17 cellular contexts compared by ENCODE assay signal in the genomic region with DNA sequence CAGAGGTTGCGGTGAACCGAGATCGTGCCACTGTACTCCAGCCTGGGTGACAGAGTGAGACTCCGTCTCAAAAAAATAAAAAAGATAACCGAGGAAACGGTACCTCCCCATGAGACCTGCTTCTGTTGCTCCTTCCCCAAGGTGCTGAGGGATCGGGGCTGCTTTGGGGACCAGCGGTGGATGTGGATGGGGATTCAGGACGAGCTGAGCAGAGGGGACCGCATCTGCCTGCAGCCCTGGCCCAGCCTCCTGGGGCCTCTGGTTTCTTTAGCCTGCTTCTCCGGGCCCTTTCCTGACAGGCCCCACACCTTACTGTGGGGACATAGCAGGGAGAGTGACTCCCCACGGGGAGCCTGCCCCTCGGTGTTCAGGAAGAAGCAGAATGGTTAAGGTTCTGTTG. TPM values are rescaled to one million over a fixed set of nuclear protein-coding genes. Genes with fewer than 3 reads are reported as not detected.
DNase-seq lines count a peak whose midpoint lies in the region; ATAC-seq, FAIRE-seq and TF ChIP-seq lines count a peak whose summit lies in the region.
"Had no signal": no experiment of that assay in that cellular context is flagged by ENCODE, and none has a peak within 500 bp of the region (broad histone marks: within the 10 kb centered on the region; RNA-seq: fewer than 3 reads in every experiment).

No MANE protein-coding gene starts in this region.

- no peak for TF ChIP-seq RAD21 in HepG2 (CRISPR knock-in tag; IDR thresholded peaks at IDR 0.05)
- TF ChIP-seq RAD21 in GM12878 (IDR thresholded peaks at IDR 0.05; ENCODE audit: insufficient read depth, low read depth, low read length) = no peak

- BruUV-seq in HepG2 (replicated peaks; lab: Mats Ljungman, UMichigan) (no TSS peak), GM12878 (replicated peaks; lab: Mats Ljungman, UMichigan) (no TSS peak)

- H3K36me3 ChIP-seq in HepG2 (replicated peaks in 1 of 2; ENCODE audit: control insufficient read depth in 1 of 2, insufficient read depth in 2 of 2, low read length in 2 of 2) = peaks cover 16 to 35% of the 10 kb centered on the region in 2 experiments
- H3K36me3 ChIP-seq in right lobe of liver = peaks cover 0 to 31% (median 2%) of the 10 kb centered on the region in 4 donors
- peaks cover 4 to 12% of the 10 kb centered on the region in 2 experiments; a peak in 3 of 4 replicates for H3K36me3 ChIP-seq in GM12878 (ENCODE audit: control insufficient read depth in 2 of 2, insufficient read depth in 2 of 2, low read length in 1 of 2)

- DNase-seq in HepG2 (ENCODE audit: low spot score) (no peak), right lobe of liver (no peak), GM12878 (ENCODE audit: low read depth, low spot score) (no peak), NK-92 (lab: John Stamatoyannopoulos, UW; ENCODE audit: unreplicated experiment) (no peak), RKO (ENCODE audit: low spot score) (no peak)
- DNase-seq in stimulated activated effector memory CD8-positive, alpha-beta T cell treated with anti-CD3 and anti-CD28 coated beads, Interleukin-12 subunit alpha, Interleukin-12 subunit beta, amount 100 ng/mL, for 72 hours (ENCODE audit: low spot score in 2 of 2) = no peak
- DNase-seq in activated T-helper 1 cell treated with anti-CD3 and anti-CD28 coated beads, Interleukin-12 subunit alpha, Interleukin-12 subunit beta, Interleukin-2, Interleukin-4 antibody, amounts not matched to agents 30 ng/mL and 10 ng/mL and 1 ng/mL, durations not matched to agents 14 hours and 24 hours and 36 hours (ENCODE audit: low spot score) = no peak
- DNase-seq: 8988T; AML-193; CD8-positive, alpha-beta memory T cell; DMS 273 treated with DMSO at 0.1 percent for 48 hours; KBM-7 had no signal

- 96% methylated on average over 10 of the region's 13 CpGs for WGBS in HepG2 (ENCODE audit: low lambda C conversion rate)
- 94% methylated on average over 8 of the region's 13 CpGs for WGBS in right lobe of liver (ENCODE audit: insufficient coverage, low coverage, low lambda C conversion rate, missing lambda C conversion rate)
- WGBS in GM12878 (ENCODE audit: insufficient coverage, insufficient replicate concordance, low lambda C conversion rate, missing lambda C conversion rate) = 90% methylated on average over 13 of the region's 13 CpGs

- SMC1A ChIA-PET in GM12878 (lab: Charles Lee; ENCODE audit: uncharacterized antibody, unreplicated experiment) = no interaction called here

- H3K9me3 ChIP-seq in HepG2 (ENCODE audit: low read length) (no peaks in the 10 kb centered on the region), right lobe of liver (no peaks in the 10 kb centered on the region), GM12878 (replicated peaks; ENCODE audit: control insufficient read depth, insufficient read depth, low read length) (no peaks in the 10 kb centered on the region)
- H3K9me3 ChIP-seq: BLaER1, HAP-1 had no signal

- CTCF ChIA-PET in HepG2 (lab: Yijun Ruan, JAX; ENCODE audit: low intra/inter-chr PET ratio, low total read pairs) (no interaction called here), GM12878 (lab: Yijun Ruan, JAX) (interaction anchor here (1.0 kb wide), 1 partner anchor 12 kb away, joined by 3 read pairs; no protein-coding TSS in a partner anchor)

- no peak for TF ChIP-seq POLR2A in HepG2 (IDR thresholded peaks at IDR 0.05; ENCODE audit: insufficient read depth in 1 of 2, low read depth in 2 of 2, low read length in 2 of 2)
- TF ChIP-seq POLR2A in right lobe of liver (IDR thresholded peaks at IDR 0.05) = no peak
- TF ChIP-seq POLR2A in GM12878 (IDR thresholded peaks at IDR 0.05; ENCODE audit: low read depth, low read length) = peak; percentile 53; the same call in 1 of the 2 replicates

- no peaks in the 10 kb centered on the region for H3K9me3 Mint-ChIP-seq in stimulated activated effector memory CD8-positive, alpha-beta T cell treated with anti-CD3 and anti-CD28 coated beads, Interleukin-12 subunit alpha, Interleukin-12 subunit beta, amount 100 ng/mL, for 72 hours
- H3K9me3 Mint-ChIP-seq in activated T-helper 1 cell treated with anti-CD3 and anti-CD28 coated beads, Interleukin-12 subunit alpha, Interleukin-12 subunit beta, Interleukin-2, Interleukin-4 antibody, amounts not matched to agents 30 ng/mL and 10 ng/mL and 1 ng/mL, durations not matched to agents 14 hours and 24 hours and 36 hours = no peaks in the 10 kb centered on the region
- H3K9me3 Mint-ChIP-seq: CD8-positive, alpha-beta memory T cell had no signal

- H3K4me2 ChIP-seq in HepG2 (ENCODE audit: low read depth, low read length) = no peak overlapping the region
- no peak overlapping the region for H3K4me2 ChIP-seq in GM12878 (ENCODE audit: control insufficient read depth, insufficient read depth)
- H3K4me2 ChIP-seq: BLaER1 had no signal

- RAD21 ChIA-PET in GM12878 (lab: Charles Lee; ENCODE audit: unreplicated experiment) = no interaction called here

- no peaks in the 10 kb centered on the region for H3K27me3 Mint-ChIP-seq in activated T-helper 1 cell treated with anti-CD3 and anti-CD28 coated beads, Interleukin-12 subunit alpha, Interleukin-12 subunit beta, Interleukin-2, Interleukin-4 antibody, amounts not matched to agents 30 ng/mL and 10 ng/mL and 1 ng/mL, durations not matched to agents 14 hours and 24 hours and 36 hours (ENCODE audit: insufficient read depth)

- H3K4me3 ChIP-seq in HepG2 (replicated peaks in 1 of 3; ENCODE audit: insufficient read depth in 1 of 3, low read depth in 2 of 3, low read length in 3 of 3) (no peak overlapping the region), right lobe of liver (no peak overlapping the region), GM12878 (no peak overlapping the region)
- H3K4me3 ChIP-seq: BLaER1, HAP-1 had no signal

- H3K36me3 Mint-ChIP-seq in stimulated activated effector memory CD8-positive, alpha-beta T cell treated with anti-CD3 and anti-CD28 coated beads, Interleukin-12 subunit alpha, Interleukin-12 subunit beta, amount 100 ng/mL, for 72 hours = peaks cover 36% of the 10 kb centered on the region
- no peaks in the 10 kb centered on the region for H3K36me3 Mint-ChIP-seq in activated T-helper 1 cell treated with anti-CD3 and anti-CD28 coated beads, Interleukin-12 subunit alpha, Interleukin-12 subunit beta, Interleukin-2, Interleukin-4 antibody, amounts not matched to agents 30 ng/mL and 10 ng/mL and 1 ng/mL, durations not matched to agents 14 hours and 24 hours and 36 hours (ENCODE audit: low read depth)

- H3K27me3 ChIP-seq in HepG2 (ENCODE audit: control insufficient read depth in 1 of 2, insufficient read depth in 2 of 2, low read length in 2 of 2) (no peaks in the 10 kb centered on the region), right lobe of liver (no peaks in the 10 kb centered on the region), GM12878 (replicated peaks in 1 of 2; ENCODE audit: control insufficient read depth in 2 of 2, insufficient read depth in 2 of 2, low read length in 1 of 2) (no peaks in the 10 kb centered on the region)
- H3K27me3 ChIP-seq: BLaER1 had no signal

- POLR2A ChIA-PET in HepG2 (lab: Yijun Ruan, JAX) = interaction anchor here (1.4 kb wide), 1 partner anchor 17 kb away, joined by 4 read pairs; a partner anchor contains a TSS
- POLR2A ChIA-PET in GM12878 (lab: Charles Lee) = no interaction called here

- H3K79me2 ChIP-seq in HepG2 (ENCODE audit: insufficient read depth, low read length) = no peaks in the 10 kb centered on the region
- H3K79me2 ChIP-seq in GM12878 (ENCODE audit: control insufficient read depth, insufficient read depth, low read length) = no peaks in the 10 kb centered on the region

- no peak for ATAC-seq in HepG2
- ATAC-seq in right lobe of liver = no peak
- ATAC-seq in GM12878 = no peak
- ATAC-seq in stimulated activated effector memory CD8-positive, alpha-beta T cell treated with anti-CD3 and anti-CD28 coated beads, Interleukin-12 subunit alpha, Interleukin-12 subunit beta, amount 100 ng/mL, for 72 hours = no peak

- H3K4me3 Mint-ChIP-seq in stimulated activated effector memory CD8-positive, alpha-beta T cell treated with anti-CD3 and anti-CD28 coated beads, Interleukin-12 subunit alpha, Interleukin-12 subunit beta, amount 100 ng/mL, for 72 hours = no peak overlapping the region
- H3K4me3 Mint-ChIP-seq in activated T-helper 1 cell treated with anti-CD3 and anti-CD28 coated beads, Interleukin-12 subunit alpha, Interleukin-12 subunit beta, Interleukin-2, Interleukin-4 antibody, amounts not matched to agents 30 ng/mL and 10 ng/mL and 1 ng/mL, durations not matched to agents 14 hours and 24 hours and 36 hours = no peak overlapping the region
- H3K4me3 Mint-ChIP-seq: CD8-positive, alpha-beta memory T cell had no signal

- no peaks in the 10 kb centered on the region for H3K4me1 Mint-ChIP-seq in stimulated activated effector memory CD8-positive, alpha-beta T cell treated with anti-CD3 and anti-CD28 coated beads, Interleukin-12 subunit alpha, Interleukin-12 subunit beta, amount 100 ng/mL, for 72 hours
- no peaks in the 10 kb centered on the region for H3K4me1 Mint-ChIP-seq in activated T-helper 1 cell treated with anti-CD3 and anti-CD28 coated beads, Interleukin-12 subunit alpha, Interleukin-12 subunit beta, Interleukin-2, Interleukin-4 antibody, amounts not matched to agents 30 ng/mL and 10 ng/mL and 1 ng/mL, durations not matched to agents 14 hours and 24 hours and 36 hours (ENCODE audit: low read depth)

- FAIRE-seq in HepG2 (lab: Jason Lieb, UNC) (no peak), GM12878 (lab: Jason Lieb, UNC) (no peak)
- FAIRE-seq: GM18507, H1 had no signal

- H3K9ac ChIP-seq in HepG2 (ENCODE audit: insufficient read depth, low read depth, low read length) (no peak overlapping the region), GM12878 (ENCODE audit: control insufficient read depth, insufficient read depth, low read length) (no peak overlapping the region)
- H3K9ac ChIP-seq: BLaER1 had no signal

- H3K4me1 ChIP-seq in HepG2 (ENCODE audit: insufficient read depth, low read length) = no peaks in the 10 kb centered on the region
- no peaks in the 10 kb centered on the region for H3K4me1 ChIP-seq in right lobe of liver
- H3K4me1 ChIP-seq in GM12878 (ENCODE audit: control insufficient read depth, insufficient read depth, low read length) = no peaks in the 10 kb centered on the region
- H3K4me1 ChIP-seq: HAP-1 had no signal

- no peak overlapping the region for H3K27ac ChIP-seq in HepG2 (ENCODE audit: extremely low read length, insufficient read depth, low read length)
- H3K27ac ChIP-seq in right lobe of liver = no peak overlapping the region
- H3K27ac ChIP-seq in GM12878 (ENCODE audit: control insufficient read depth, insufficient read depth) = no peak overlapping the region
- H3K27ac ChIP-seq: BLaER1, HL-60 had no signal

- H2AFZ ChIP-seq in HepG2 (ENCODE audit: low read length) = no peak overlapping the region
- H2AFZ ChIP-seq in GM12878 (ENCODE audit: control insufficient read depth, low read depth, low read length) = no peak overlapping the region

- TF ChIP-seq CTCF in HepG2 (CRISPR knock-in tag; IDR thresholded peaks at IDR 0.05) (no peak), right lobe of liver (IDR thresholded peaks at IDR 0.05) (no peak), GM12878 (IDR thresholded peaks at IDR 0.05 in 2 of 3, conservative IDR thresholded peaks at IDR 0.05 in 1 of 3; ENCODE audit: control insufficient read depth in 2 of 3, extremely low read depth in 1 of 3, insufficient read depth in 1 of 3, low read depth in 3 of 3, low read length in 3 of 3) (no peak)

- in situ Hi-C loops in HepG2 (cut with HindIII; ENCODE audit: extremely low pct_ligation_motif_present, low pct_unique_long_range_greater_than_20kb) (no loop called here), GM12878 (cut with MboI) (no loop called here)

- TF ChIP-seq EP300 in HepG2 (IDR thresholded peaks at IDR 0.05; ENCODE audit: low read depth in 2 of 2, low read length in 2 of 2) = no peak
- no peak for TF ChIP-seq EP300 in HepG2 (CRISPR knock-in tag; IDR thresholded peaks at IDR 0.05; ENCODE audit: borderline replicate concordance)
- no peak for TF ChIP-seq EP300 in GM12878 (IDR thresholded peaks at IDR 0.05; ENCODE audit: borderline replicate concordance in 1 of 2, control insufficient read depth in 1 of 2, low read depth in 2 of 2, low read length in 2 of 2)

- intact Hi-C loops in HepG2 (cut with micrococcal nuclease; ENCODE audit: unreplicated experiment) (no loop called here), right lobe of liver (cut with DNase I) (no loop called here), GM12878 (cut with micrococcal nuclease; ENCODE audit: unreplicated experiment) (no loop called here)
- intact Hi-C loops in activated T-helper 1 cell treated with anti-CD3 and anti-CD28 coated beads, Interleukin-12 subunit alpha, Interleukin-12 subunit beta, Interleukin-2, Interleukin-4 antibody, amounts not matched to agents 30 ng/mL and 10 ng/mL and 1 ng/mL, durations not matched to agents 14 hours and 24 hours and 36 hours (cut with micrococcal nuclease) = no loop called here

- peak overlapping the region; percentile 4 for H3K27ac Mint-ChIP-seq in stimulated activated effector memory CD8-positive, alpha-beta T cell treated with anti-CD3 and anti-CD28 coated beads, Interleukin-12 subunit alpha, Interleukin-12 subunit beta, amount 100 ng/mL, for 72 hours
- no peak overlapping the region for H3K27ac Mint-ChIP-seq in activated T-helper 1 cell treated with anti-CD3 and anti-CD28 coated beads, Interleukin-12 subunit alpha, Interleukin-12 subunit beta, Interleukin-2, Interleukin-4 antibody, amounts not matched to agents 30 ng/mL and 10 ng/mL and 1 ng/mL, durations not matched to agents 14 hours and 24 hours and 36 hours

- H4K20me1 ChIP-seq in HepG2 (ENCODE audit: insufficient read depth, low read length) (no peaks in the 10 kb centered on the region), GM12878 (ENCODE audit: control insufficient read depth, insufficient read depth) (no peaks in the 10 kb centered on the region)

RNA-seq across cellular contexts. Expression of a gene that starts 17.1 kb away (rescaled TPM):
- total RNA-seq in HepG2 (2016; rRNA removed; fragmentation: Illumina TruSeq; extraction: Trizol) (8.5 and 18.9 TPM in 2 replicates), right lobe of liver (10 to 100 TPM in 3 of 6 experiments, 1 to 10 TPM in 3; 8.4 to 20.6 (median 11.2) TPM), GM12878 (2014; rRNA removed) (15.3 and 19.7 TPM in 2 replicates), GM12878 (2014; rRNA removed; fragmentation: Illumina TruSeq; extraction: Trizol) (7.8 and 8.2 TPM in 2 replicates), GM12878 (2021) (15.3 and 15.5 TPM in 2 replicates)
- 4.6 and 5.7 TPM in 2 replicates for total RNA-seq in HepG2 (2016; cell fraction: cytosol; rRNA removed; fragmentation: Illumina TruSeq; extraction: Trizol; ENCODE audit: low read depth)
- 9.7 and 20.6 TPM in 2 replicates for total RNA-seq in HepG2 (2016; cell fraction: insoluble cytoplasmic fraction; rRNA removed; fragmentation: Illumina TruSeq; extraction: Trizol)
- 8.2 and 8.3 TPM in 2 replicates for total RNA-seq in HepG2 (2016; cell fraction: membrane; rRNA removed; fragmentation: Illumina TruSeq; extraction: Trizol)
- 17.2 and 20.6 TPM in 2 replicates for total RNA-seq in HepG2 (2016; cell fraction: nucleus; rRNA removed; fragmentation: Illumina TruSeq; extraction: Trizol)
- polyA plus RNA-seq in HepG2 (2011; rRNA removed) (15.4 and 24.4 TPM in 2 replicates), GM12878 (2011; rRNA removed) (4.0 and 8.2 TPM in 2 replicates), GM12878 (2014; fragmentation: Illumina TruSeq; extraction: Trizol) (3.4 and 7.3 TPM in 2 replicates), GM12878 (2014; fragmentation: Nextera tagmentation; extraction: Ambion mirVana) (1 to 10 TPM in 1 of 2 experiments, under 1 TPM in 1; 0.58 to 1.8 TPM), GM12878 (2014; rRNA removed) (21.4 and 22.0 TPM in 2 replicates), GM12878 (2016; fragmentation: Nextera tagmentation; extraction: Ambion mirVana) (10 to 100 TPM; 12.1 to 12.8 TPM)
- 15.0 and 19.6 TPM in 2 replicates for polyA plus RNA-seq in HepG2 (2011; cell fraction: cytosol; rRNA removed)
- polyA plus RNA-seq in HepG2 (2011; cell fraction: nucleus; rRNA removed) = 21.9 and 23.2 TPM in 2 replicates
- 8.6 and 10.0 TPM in 2 replicates for polyA plus RNA-seq in HepG2 (2012)
- 4.3 and 5.7 TPM in 2 replicates for polyA plus RNA-seq in HepG2 (2016; cell fraction: cytosol; fragmentation: Illumina TruSeq; extraction: Trizol; ENCODE audit: low read depth)
- 8.0 and 11.5 TPM in 2 replicates for polyA plus RNA-seq in HepG2 (2016; cell fraction: insoluble cytoplasmic fraction; fragmentation: Illumina TruSeq; extraction: Trizol; ENCODE audit: low read depth)
- polyA plus RNA-seq in HepG2 (2016; cell fraction: membrane; fragmentation: Illumina TruSeq; extraction: Trizol; ENCODE audit: low read depth) = 6.1 and 8.5 TPM in 2 replicates
- polyA plus RNA-seq in HepG2 (2016; cell fraction: nucleus; fragmentation: Illumina TruSeq; extraction: Trizol; ENCODE audit: insufficient read depth, low read depth) = 41.6 and 41.9 TPM in 2 replicates
- polyA minus RNA-seq in HepG2 (2011; rRNA and poly(A)+ RNA removed; ENCODE audit: low replicate concordance) = 17.2 and 31.0 TPM in 2 replicates
- polyA minus RNA-seq in HepG2 (2011; cell fraction: cytosol; rRNA and poly(A)+ RNA removed) = 7.4 and 8.9 TPM in 2 replicates
- polyA minus RNA-seq in HepG2 (2011; cell fraction: nucleus; rRNA and poly(A)+ RNA removed) = 9.9 and 11.1 TPM in 2 replicates
- 17.7 and 21.0 TPM in 2 replicates for total RNA-seq in GM12878 (2013; cell fraction: nucleolus; rRNA removed)
- polyA plus RNA-seq in GM12878 (2011; ENCODE audit: low read depth) = 2.2 TPM
- 13.8 and 19.2 TPM in 2 replicates for polyA plus RNA-seq in GM12878 (2011; cell fraction: cytosol; rRNA removed)
- 12.3 and 14.7 TPM in 2 replicates for polyA plus RNA-seq in GM12878 (2011; cell fraction: nucleus; rRNA removed)
- 7.1 and 8.7 TPM in 2 replicates for polyA plus RNA-seq in GM12878 (2012)
- 6.9 and 11.3 TPM in 2 replicates for polyA minus RNA-seq in GM12878 (2011; rRNA and poly(A)+ RNA removed)
- polyA minus RNA-seq in GM12878 (2011; cell fraction: cytosol; rRNA and poly(A)+ RNA removed) = 2.8 and 3.6 TPM in 2 replicates
- 6.5 and 12.4 TPM in 2 replicates for polyA minus RNA-seq in GM12878 (2011; cell fraction: nucleus; rRNA and poly(A)+ RNA removed)
- 9.9 and 12.0 TPM in 2 replicates for total RNA-seq in activated T-helper 1 cell treated with anti-CD3 and anti-CD28 coated beads, Interleukin-12 subunit alpha, Interleukin-12 subunit beta, Interleukin-2, Interleukin-4 antibody, amounts not matched to agents 30 ng/mL and 10 ng/mL and 1 ng/mL, durations not matched to agents 14 hours and 24 hours and 36 hours

RNA-seq across cellular contexts. Expression of a gene that starts 17.2 kb away (rescaled TPM):
- total RNA-seq in HepG2 (2016; rRNA removed; fragmentation: Illumina TruSeq; extraction: Trizol) = 75.6 and 91.8 TPM in 2 replicates
- 27.2 and 29.3 TPM in 2 replicates for total RNA-seq in HepG2 (2016; cell fraction: cytosol; rRNA removed; fragmentation: Illumina TruSeq; extraction: Trizol; ENCODE audit: low read depth)
- total RNA-seq in HepG2 (2016; cell fraction: insoluble cytoplasmic fraction; rRNA removed; fragmentation: Illumina TruSeq; extraction: Trizol) = 75.1 and 91.3 TPM in 2 replicates
- total RNA-seq in HepG2 (2016; cell fraction: membrane; rRNA removed; fragmentation: Illumina TruSeq; extraction: Trizol) = 38.5 and 45.3 TPM in 2 replicates
- 31.9 and 40.6 TPM in 2 replicates for total RNA-seq in HepG2 (2016; cell fraction: nucleus; rRNA removed; fragmentation: Illumina TruSeq; extraction: Trizol)
- 40.8 and 45.2 TPM in 2 replicates for polyA plus RNA-seq in HepG2 (2011; rRNA removed)
- polyA plus RNA-seq in HepG2 (2011; cell fraction: cytosol; rRNA removed) = 42.0 and 59.5 TPM in 2 replicates
- 20.7 and 23.1 TPM in 2 replicates for polyA plus RNA-seq in HepG2 (2011; cell fraction: nucleus; rRNA removed)
- 23.2 and 37.3 TPM in 2 replicates for polyA plus RNA-seq in HepG2 (2012)
- 30.5 and 33.1 TPM in 2 replicates for polyA plus RNA-seq in HepG2 (2016; cell fraction: cytosol; fragmentation: Illumina TruSeq; extraction: Trizol; ENCODE audit: low read depth)
- 96.1 and 104 TPM in 2 replicates for polyA plus RNA-seq in HepG2 (2016; cell fraction: insoluble cytoplasmic fraction; fragmentation: Illumina TruSeq; extraction: Trizol; ENCODE audit: low read depth)
- polyA plus RNA-seq in HepG2 (2016; cell fraction: membrane; fragmentation: Illumina TruSeq; extraction: Trizol; ENCODE audit: low read depth) = 33.3 and 38.2 TPM in 2 replicates
- polyA plus RNA-seq in HepG2 (2016; cell fraction: nucleus; fragmentation: Illumina TruSeq; extraction: Trizol; ENCODE audit: insufficient read depth, low read depth) = 46.3 and 53.6 TPM in 2 replicates
- polyA minus RNA-seq in HepG2 (2011; rRNA and poly(A)+ RNA removed; ENCODE audit: low replicate concordance) = 57.1 and 74.2 TPM in 2 replicates
- 23.5 and 26.5 TPM in 2 replicates for polyA minus RNA-seq in HepG2 (2011; cell fraction: cytosol; rRNA and poly(A)+ RNA removed)
- 13.2 and 15.2 TPM in 2 replicates for polyA minus RNA-seq in HepG2 (2011; cell fraction: nucleus; rRNA and poly(A)+ RNA removed)
- 10 to 100 TPM; 41.4 to 85.1 (median 51.2) TPM for total RNA-seq in right lobe of liver
- total RNA-seq in GM12878 (2013; cell fraction: nucleolus; rRNA removed) = 18.7 and 23.4 TPM in 2 replicates
- 56.2 and 62.2 TPM in 2 replicates for total RNA-seq in GM12878 (2014; rRNA removed)
- total RNA-seq in GM12878 (2014; rRNA removed; fragmentation: Illumina TruSeq; extraction: Trizol) = 34.8 and 38.1 TPM in 2 replicates
- 58.0 and 61.2 TPM in 2 replicates for total RNA-seq in GM12878 (2021)
- polyA plus RNA-seq in GM12878 (2011; ENCODE audit: low read depth) = 16.0 TPM
- polyA plus RNA-seq in GM12878 (2011; rRNA removed) = 25.2 and 37.3 TPM in 2 replicates
- polyA plus RNA-seq in GM12878 (2011; cell fraction: cytosol; rRNA removed) = 55.9 and 62.9 TPM in 2 replicates
- 31.0 and 31.3 TPM in 2 replicates for polyA plus RNA-seq in GM12878 (2011; cell fraction: nucleus; rRNA removed)
- 27.4 and 42.6 TPM in 2 replicates for polyA plus RNA-seq in GM12878 (2012)
- 12.1 and 27.8 TPM in 2 replicates for polyA plus RNA-seq in GM12878 (2014; fragmentation: Illumina TruSeq; extraction: Trizol)
- polyA plus RNA-seq in GM12878 (2014; fragmentation: Nextera tagmentation; extraction: Ambion mirVana) = 1 to 10 TPM; 1.3 to 9.8 TPM
- 68.7 and 70.2 TPM in 2 replicates for polyA plus RNA-seq in GM12878 (2014; rRNA removed)
- polyA plus RNA-seq in GM12878 (2016; fragmentation: Nextera tagmentation; extraction: Ambion mirVana) = 100 to 1,000 TPM; 104 to 114 TPM
- 14.8 and 28.4 TPM in 2 replicates for polyA minus RNA-seq in GM12878 (2011; rRNA and poly(A)+ RNA removed)
- 12.7 and 13.4 TPM in 2 replicates for polyA minus RNA-seq in GM12878 (2011; cell fraction: cytosol; rRNA and poly(A)+ RNA removed)
- 7.3 and 11.5 TPM in 2 replicates for polyA minus RNA-seq in GM12878 (2011; cell fraction: nucleus; rRNA and poly(A)+ RNA removed)
- total RNA-seq in activated T-helper 1 cell treated with anti-CD3 and anti-CD28 coated beads, Interleukin-12 subunit alpha, Interleukin-12 subunit beta, Interleukin-2, Interleukin-4 antibody, amounts not matched to agents 30 ng/mL and 10 ng/mL and 1 ng/mL, durations not matched to agents 14 hours and 24 hours and 36 hours = 30.0 and 31.1 TPM in 2 replicates

RNA-seq across cellular contexts. Expression of a gene that starts 40.6 kb away (rescaled TPM):
- total RNA-seq in HepG2 (2016; rRNA removed; fragmentation: Illumina TruSeq; extraction: Trizol) (0.15 and 1.00 TPM in 2 replicates), right lobe of liver (100 to 1,000 TPM in 4 of 6 experiments, 10 to 100 TPM in 2; 58.1 to 169 (median 130) TPM), GM12878 (2014; rRNA removed) (0.22 and 0.73 TPM in 2 replicates), GM12878 (2014; rRNA removed; fragmentation: Illumina TruSeq; extraction: Trizol) (0.22 and 0.23 TPM in 2 replicates), GM12878 (2021) (0.88 and 1.1 TPM in 2 replicates)
- 0.18 TPM in 1 of 2 replicates, not detected in the other for total RNA-seq in HepG2 (2016; cell fraction: cytosol; rRNA removed; fragmentation: Illumina TruSeq; extraction: Trizol; ENCODE audit: low read depth)
- total RNA-seq in HepG2 (2016; cell fraction: insoluble cytoplasmic fraction; rRNA removed; fragmentation: Illumina TruSeq; extraction: Trizol) = 0.21 and 0.71 TPM in 2 replicates
- 0.28 and 0.46 TPM in 2 replicates for total RNA-seq in HepG2 (2016; cell fraction: membrane; rRNA removed; fragmentation: Illumina TruSeq; extraction: Trizol)
- 1.7 TPM in 2 replicates for total RNA-seq in HepG2 (2016; cell fraction: nucleus; rRNA removed; fragmentation: Illumina TruSeq; extraction: Trizol)
- polyA plus RNA-seq in HepG2 (2011; rRNA removed) (0.58 and 1.0 TPM in 2 replicates), GM12878 (2011; rRNA removed) (0.07 and 0.10 TPM in 2 replicates), GM12878 (2014; fragmentation: Illumina TruSeq; extraction: Trizol) (0.12 TPM in 1 of 2 replicates, not detected in the other), GM12878 (2014; fragmentation: Nextera tagmentation; extraction: Ambion mirVana) (not detected), GM12878 (2014; rRNA removed) (0.85 and 1.1 TPM in 2 replicates), GM12878 (2016; fragmentation: Nextera tagmentation; extraction: Ambion mirVana) (under 1 TPM; 0.23 to 0.28 TPM)
- polyA plus RNA-seq in HepG2 (2011; cell fraction: cytosol; rRNA removed) = 0.22 and 0.24 TPM in 2 replicates
- 4.2 and 5.2 TPM in 2 replicates for polyA plus RNA-seq in HepG2 (2011; cell fraction: nucleus; rRNA removed)
- polyA plus RNA-seq in HepG2 (2012) = 0.45 and 0.56 TPM in 2 replicates
- 0.25 and 0.31 TPM in 2 replicates for polyA plus RNA-seq in HepG2 (2016; cell fraction: cytosol; fragmentation: Illumina TruSeq; extraction: Trizol; ENCODE audit: low read depth)
- 0.17 and 0.23 TPM in 2 replicates for polyA plus RNA-seq in HepG2 (2016; cell fraction: insoluble cytoplasmic fraction; fragmentation: Illumina TruSeq; extraction: Trizol; ENCODE audit: low read depth)
- polyA plus RNA-seq in HepG2 (2016; cell fraction: membrane; fragmentation: Illumina TruSeq; extraction: Trizol; ENCODE audit: low read depth) = 0.11 and 0.15 TPM in 2 replicates
- polyA plus RNA-seq in HepG2 (2016; cell fraction: nucleus; fragmentation: Illumina TruSeq; extraction: Trizol; ENCODE audit: insufficient read depth, low read depth) = 4.0 and 5.6 TPM in 2 replicates
- polyA minus RNA-seq in HepG2 (2011; rRNA and poly(A)+ RNA removed; ENCODE audit: low replicate concordance) = 0.34 and 1.1 TPM in 2 replicates
- polyA minus RNA-seq in HepG2 (2011; cell fraction: cytosol; rRNA and poly(A)+ RNA removed) = not detected in 2 replicates
- 0.99 and 1.0 TPM in 2 replicates for polyA minus RNA-seq in HepG2 (2011; cell fraction: nucleus; rRNA and poly(A)+ RNA removed)
- total RNA-seq in GM12878 (2013; cell fraction: nucleolus; rRNA removed) = 2.2 TPM in 2 replicates
- polyA plus RNA-seq in GM12878 (2011; ENCODE audit: low read depth) = 0.20 TPM
- polyA plus RNA-seq in GM12878 (2011; cell fraction: cytosol; rRNA removed) = 0.09 and 0.13 TPM in 2 replicates
- polyA plus RNA-seq in GM12878 (2011; cell fraction: nucleus; rRNA removed) = 0.76 and 1.3 TPM in 2 replicates
- polyA plus RNA-seq in GM12878 (2012) = 0.28 and 0.64 TPM in 2 replicates
- 0.21 TPM in 1 of 2 replicates, not detected in the other for polyA minus RNA-seq in GM12878 (2011; rRNA and poly(A)+ RNA removed)
- polyA minus RNA-seq in GM12878 (2011; cell fraction: cytosol; rRNA and poly(A)+ RNA removed) = not detected in 2 replicates
- polyA minus RNA-seq in GM12878 (2011; cell fraction: nucleus; rRNA and poly(A)+ RNA removed) = 0.24 and 0.38 TPM in 2 replicates
- total RNA-seq in activated T-helper 1 cell treated with anti-CD3 and anti-CD28 coated beads, Interleukin-12 subunit alpha, Interleukin-12 subunit beta, Interleukin-2, Interleukin-4 antibody, amounts not matched to agents 30 ng/mL and 10 ng/mL and 1 ng/mL, durations not matched to agents 14 hours and 24 hours and 36 hours = 1.2 and 1.7 TPM in 2 replicates
- polyA plus RNA-seq: CD8-positive, alpha-beta memory T cell had no signal

Comparison
In these comparisons a context has a peak if more than half of its experiments do, and no peak if none do; other contexts are left out.
1. RNA of a gene that starts 40.6 kb away (total RNA-seq): 58.1 to 169 TPM in right lobe of liver; 1.2 to 1.7 TPM in activated T-helper 1 cell treated with anti-CD3 and anti-CD28 coated beads, Interleukin-12 subunit alpha, Interleukin-12 subunit beta, Interleukin-2, Interleukin-4 antibody, amounts not matched to agents 30 ng/mL and 10 ng/mL and 1 ng/mL, durations not matched to agents 14 hours and 24 hours and 36 hours, 0.15 to 1.7 TPM in HepG2 and 0.22 to 2.2 TPM in GM12878; every median in the first group is over 10 times any median in the second.